In the genomic region with DNA sequence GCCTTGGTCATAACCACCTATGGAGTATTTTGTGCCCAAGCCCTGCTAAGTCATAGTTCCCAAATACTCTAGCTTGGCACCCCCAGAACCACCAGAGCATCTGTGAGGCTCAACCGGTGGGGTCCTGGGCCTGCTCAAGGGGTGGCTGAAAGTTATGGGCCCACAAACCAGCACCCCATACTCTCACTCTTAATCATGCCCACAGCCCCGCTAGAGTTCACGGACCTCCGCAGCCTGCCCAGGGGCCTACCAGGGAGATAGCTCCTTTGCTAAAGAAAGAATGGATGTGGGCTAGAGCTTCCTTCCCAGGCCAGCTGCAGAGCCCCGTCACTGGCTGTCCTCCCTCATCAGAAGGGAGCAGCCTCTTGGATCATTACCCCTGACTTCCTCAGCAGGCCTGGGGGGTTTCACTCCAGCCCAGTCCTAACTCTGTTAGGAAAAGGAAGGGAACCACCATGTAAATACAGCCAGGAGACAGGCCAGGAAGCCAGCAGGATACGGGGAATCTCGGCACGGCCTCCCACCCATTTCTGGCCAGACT, we compare ENCODE assay signal across 8 cellular contexts. TPM values are rescaled to one million over a fixed set of nuclear protein-coding genes. Genes with fewer than 3 reads are reported as not detected.
A peak's percentile ranks its signal among the peaks of the same experiment; 100 is the strongest.
DNase-seq lines count a peak whose midpoint lies in the region; ATAC-seq and TF ChIP-seq lines count a peak whose summit lies in the region.

No MANE protein-coding gene starts in this region.

- H3K4me3 ChIP-seq in GM23338, result peak overlapping the region; percentile 82
- H3K4me3 ChIP-seq in WI38 (ENCODE audit: low read depth, low read length), result peak overlapping the region; percentile 84
- H3K4me3 ChIP-seq in gastroesophageal sphincter, result peak overlapping the region; percentile 80 to 89
- peak overlapping the region; percentile 91 for H3K4me3 ChIP-seq in skeletal muscle satellite cell (ENCODE audit: low read length)

- TF ChIP-seq POLR2A in gastroesophageal sphincter (IDR thresholded peaks at IDR 0.05), result no peak

- H3K4me1 ChIP-seq in GM23338 (ENCODE audit: insufficient read depth) (peaks cover 43% of the 10 kb centered on the region), gastroesophageal sphincter (peaks cover 0 to 91% (median 65%) of the 10 kb centered on the region in 3 donors), skeletal muscle satellite cell (ENCODE audit: control insufficient read depth, insufficient read depth, low read length) (peaks cover 72% of the 10 kb centered on the region)

- TF ChIP-seq EP300 in gastroesophageal sphincter (IDR thresholded peaks at IDR 0.05), result no peak

- H3K36me3 ChIP-seq in GM23338 (ENCODE audit: insufficient read depth) (no peaks in the 10 kb centered on the region), gastroesophageal sphincter (peaks cover 0 to 8% of the 10 kb centered on the region in 2 donors), skeletal muscle satellite cell (ENCODE audit: insufficient read depth, low read length) (peaks cover 4% of the 10 kb centered on the region)

- DNase-seq in GM23338 (ENCODE audit: low spot score), result no peak
- no peak for DNase-seq in 8988T
- no peak for DNase-seq in amygdala (lab: John Stamatoyannopoulos, UW)
- DNase-seq in activated CD4-positive, CD25-positive, alpha-beta regulatory T cell (lab: John Stamatoyannopoulos, UW), result no peak
- no peak for DNase-seq in OCI-M1 (lab: John Stamatoyannopoulos, UW)

- peak overlapping the region; percentile 99 for H3K4me2 ChIP-seq in GM23338
- H3K4me2 ChIP-seq in skeletal muscle satellite cell (ENCODE audit: low read length), result peak overlapping the region; percentile 97

- H3K27ac ChIP-seq in GM23338 (ENCODE audit: low read depth) (no peak overlapping the region), gastroesophageal sphincter (peak overlapping the region; percentile 56 to 98 (median 90))

- no peak for ATAC-seq in GM23338
- ATAC-seq in gastroesophageal sphincter, result no peak

- no peaks in the 10 kb centered on the region for H3K9me2 ChIP-seq in GM23338 (ENCODE audit: insufficient read depth)

- H3K36me3 Mint-ChIP-seq in GM23338 (ENCODE audit: low read depth), result peaks cover 8% of the 10 kb centered on the region

- no CpG with 5 or more reads among the region's 8 CpGs for WGBS in gastroesophageal sphincter (ENCODE audit: low coverage in 1 of 2), 2 donors

- H3K9me3 ChIP-seq in gastroesophageal sphincter, result no peaks in the 10 kb centered on the region
- no peaks in the 10 kb centered on the region for H3K9me3 ChIP-seq in skeletal muscle satellite cell (replicated peaks; ENCODE audit: low read length)

- H4K20me1 ChIP-seq in GM23338 (replicated peaks; ENCODE audit: insufficient read depth), result peaks cover 17% of the 10 kb centered on the region

- H3K9me3 Mint-ChIP-seq in GM23338, result no peaks in the 10 kb centered on the region

- H3K27me3 Mint-ChIP-seq in GM23338 (ENCODE audit: insufficient read depth, low read depth, poor library complexity), result peaks cover 28% of the 10 kb centered on the region

- H3K4me3 Mint-ChIP-seq in GM23338, result peak overlapping the region; percentile 81

- H3K27ac Mint-ChIP-seq in GM23338, result no peak overlapping the region

- H3K4me1 Mint-ChIP-seq in GM23338, result peaks cover 51% of the 10 kb centered on the region

- H3K9ac ChIP-seq in skeletal muscle satellite cell (ENCODE audit: low read depth, low read length), result peak overlapping the region; percentile 84

- peaks cover 17% of the 10 kb centered on the region for H3F3A ChIP-seq in GM23338 (replicated peaks; ENCODE audit: low read depth)

- H3K79me2 ChIP-seq in GM23338 (replicated peaks; ENCODE audit: insufficient read depth), result peaks cover 44% of the 10 kb centered on the region

- H2AFZ ChIP-seq in GM23338, result no peak overlapping the region

- H3K27me3 ChIP-seq in GM23338 (ENCODE audit: insufficient read depth) (peaks cover 12% of the 10 kb centered on the region), gastroesophageal sphincter (no peaks in the 10 kb centered on the region), skeletal muscle satellite cell (ENCODE audit: control insufficient read depth, insufficient read depth, low read length) (no peaks in the 10 kb centered on the region)

- TF ChIP-seq CTCF in GM23338 (conservative IDR thresholded peaks at IDR 0.05; ENCODE audit: low read depth in 2 of 2) (no peak), WI38 (IDR thresholded peaks at IDR 0.05; ENCODE audit: low read depth, low read length) (no peak), gastroesophageal sphincter (IDR thresholded peaks at IDR 0.05) (no peak)

TF ChIP-seq in GM23338, 12 proteins besides CTCF, POLR2A, EP300 and RAD21:
- TF ChIP-seq REST (IDR thresholded peaks at IDR 0.05; ENCODE audit: unreplicated experiment) (no peak), ZNF331 (CRISPR knock-in tag; IDR thresholded peaks at IDR 0.05; ENCODE audit: low read depth) (no peak)

RNA-seq across cellular contexts. Expression of gene GIT1, which starts 1.4 kb away (rescaled TPM):
- total RNA-seq in GM23338 (2014; rRNA removed; shearing (Covaris generic)), result 48.2 and 60.9 TPM in 2 replicates
- polyA plus RNA-seq in GM23338 (2016; fragmentation: Nextera tagmentation; extraction: Ambion mirVana), result 15.9 and 16.2 TPM in 2 replicates
- total RNA-seq in gastroesophageal sphincter, result 10 to 100 TPM; 30.4 to 47.8 (median 35.8) TPM
- total RNA-seq in skeletal muscle satellite cell (2012; rRNA removed), result 23.6 and 33.2 TPM in 2 replicates

RNA-seq across cellular contexts. Expression of gene ANKRD13B, which starts 4.8 kb away (rescaled TPM):
- 55.0 and 57.4 TPM in 2 replicates for total RNA-seq in GM23338 (2014; rRNA removed; shearing (Covaris generic))
- polyA plus RNA-seq in GM23338 (2016; fragmentation: Nextera tagmentation; extraction: Ambion mirVana), result 8.2 and 9.6 TPM in 2 replicates
- 10 to 100 TPM in 2 of 4 donors, 1 to 10 TPM in 2; 4.4 to 22.8 (median 10.0) TPM for total RNA-seq in gastroesophageal sphincter
- 7.4 and 11.9 TPM in 2 replicates for total RNA-seq in skeletal muscle satellite cell (2012; rRNA removed)

RNA-seq across cellular contexts. Expression of gene TP53I13, which starts 19.6 kb away (rescaled TPM):
- total RNA-seq in GM23338 (2014; rRNA removed; shearing (Covaris generic)), result 28.6 and 38.9 TPM in 2 replicates
- polyA plus RNA-seq in GM23338 (2016; fragmentation: Nextera tagmentation; extraction: Ambion mirVana), result 21.0 and 21.4 TPM in 2 replicates
- total RNA-seq in gastroesophageal sphincter, result 10 to 100 TPM; 41.5 to 57.3 (median 52.1) TPM
- 37.5 and 51.8 TPM in 2 replicates for total RNA-seq in skeletal muscle satellite cell (2012; rRNA removed)

RNA-seq across cellular contexts. Expression of gene ABHD15, which starts 21.2 kb away (rescaled TPM):
- 2.5 and 2.6 TPM in 2 replicates for total RNA-seq in GM23338 (2014; rRNA removed; shearing (Covaris generic))
- polyA plus RNA-seq in GM23338 (2016; fragmentation: Nextera tagmentation; extraction: Ambion mirVana), result 0.27 and 0.92 TPM in 2 replicates
- total RNA-seq in gastroesophageal sphincter, result 10 to 100 TPM in 3 of 4 donors, 1 to 10 TPM in 1; 5.4 to 12.6 (median 11.1) TPM
- total RNA-seq in skeletal muscle satellite cell (2012; rRNA removed), result 6.6 and 7.9 TPM in 2 replicates

RNA-seq across cellular contexts. Expression of gene CORO6, which starts 34.6 kb away (rescaled TPM):
- total RNA-seq in GM23338 (2014; rRNA removed; shearing (Covaris generic)), result 5.0 and 5.2 TPM in 2 replicates
- polyA plus RNA-seq in GM23338 (2016; fragmentation: Nextera tagmentation; extraction: Ambion mirVana), result 2.5 and 2.6 TPM in 2 replicates
- total RNA-seq in gastroesophageal sphincter, result 100 to 1,000 TPM in 1 of 4 donors, 10 to 100 TPM in 3; 18.1 to 138 (median 39.4) TPM
- total RNA-seq in skeletal muscle satellite cell (2012; rRNA removed), result 4.8 and 8.7 TPM in 2 replicates
